In the genomic region with DNA sequence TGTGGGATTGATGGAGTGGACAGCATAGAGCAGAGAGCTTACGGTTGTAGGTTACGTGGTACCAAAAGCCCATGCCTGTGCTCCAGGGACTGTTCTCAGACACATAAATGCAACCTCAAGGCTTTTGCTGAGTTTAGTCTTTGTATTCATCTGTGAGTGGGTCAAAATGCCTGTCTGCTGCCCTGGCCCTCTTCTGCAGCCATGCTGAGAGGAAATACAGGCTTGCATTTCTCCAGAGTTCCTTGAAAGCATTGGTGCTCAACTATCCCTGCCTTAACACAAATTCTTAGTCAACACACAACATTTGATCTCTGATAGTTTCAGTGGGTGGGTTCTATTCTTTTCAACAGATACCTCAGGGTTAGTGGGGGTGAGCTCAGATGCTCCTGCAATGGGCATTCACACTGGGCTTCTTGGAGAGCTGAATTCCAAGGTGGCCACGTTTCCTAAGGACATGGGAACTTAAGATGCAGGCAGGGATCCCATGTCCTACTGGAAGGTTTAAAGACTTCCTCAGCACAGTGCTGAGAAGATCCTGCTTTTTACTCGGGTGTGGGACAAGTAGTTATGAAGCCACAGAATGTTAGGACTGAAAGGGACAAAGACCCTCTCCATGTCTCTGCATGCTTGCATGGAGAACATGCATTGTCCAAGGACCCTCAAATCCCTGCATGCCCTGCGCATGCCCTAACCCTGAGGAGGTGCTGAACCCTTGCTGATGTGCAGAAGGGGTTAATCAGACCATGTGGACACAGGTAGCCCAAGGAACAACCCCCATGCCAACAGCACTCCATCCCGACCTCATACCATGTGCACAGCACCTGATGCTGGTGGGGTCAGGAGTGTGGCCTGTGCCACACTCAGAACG, we compare ENCODE assay signal across 1 cellular context.
TF ChIP-seq lines count a peak whose summit lies in the region.

No MANE protein-coding gene starts in this region.

TF ChIP-seq in WTC11, 78 proteins besides CTCF, POLR2A, EP300 and RAD21 (continued from another document):
- TF ChIP-seq RELA (CRISPR knock-in tag; IDR thresholded peaks at IDR 0.05; ENCODE audit: borderline replicate concordance) (no peak), NFE2L1 (CRISPR knock-in tag; IDR thresholded peaks at IDR 0.05) (no peak), RORB (CRISPR knock-in tag; IDR thresholded peaks at IDR 0.05) (no peak), EMX1 (CRISPR knock-in tag; IDR thresholded peaks at IDR 0.05) (no peak), ELF4 (CRISPR knock-in tag; IDR thresholded peaks at IDR 0.05; ENCODE audit: low read depth) (no peak), ESRRA (CRISPR knock-in tag; IDR thresholded peaks at IDR 0.05; ENCODE audit: borderline replicate concordance) (no peak), SOX15 (CRISPR knock-in tag; IDR thresholded peaks at IDR 0.05) (no peak), MXD4 (CRISPR knock-in tag; IDR thresholded peaks at IDR 0.05; ENCODE audit: borderline replicate concordance) (no peak), NR2C2 (CRISPR knock-in tag; IDR thresholded peaks at IDR 0.05) (no peak)
- TF ChIP-seq, protein P1, sequence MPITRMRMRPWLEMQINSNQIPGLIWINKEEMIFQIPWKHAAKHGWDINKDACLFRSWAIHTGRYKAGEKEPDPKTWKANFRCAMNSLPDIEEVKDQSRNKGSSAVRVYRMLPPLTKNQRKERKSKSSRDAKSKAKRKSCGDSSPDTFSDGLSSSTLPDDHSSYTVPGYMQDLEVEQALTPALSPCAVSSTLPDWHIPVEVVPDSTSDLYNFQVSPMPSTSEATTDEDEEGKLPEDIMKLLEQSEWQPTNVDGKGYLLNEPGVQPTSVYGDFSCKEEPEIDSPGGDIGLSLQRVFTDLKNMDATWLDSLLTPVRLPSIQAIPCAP (CRISPR knock-in tag; IDR thresholded peaks at IDR 0.05), result no peak
- TF ChIP-seq, protein P2, sequence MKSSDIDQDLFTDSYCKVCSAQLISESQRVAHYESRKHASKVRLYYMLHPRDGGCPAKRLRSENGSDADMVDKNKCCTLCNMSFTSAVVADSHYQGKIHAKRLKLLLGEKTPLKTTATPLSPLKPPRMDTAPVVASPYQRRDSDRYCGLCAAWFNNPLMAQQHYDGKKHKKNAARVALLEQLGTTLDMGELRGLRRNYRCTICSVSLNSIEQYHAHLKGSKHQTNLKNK (CRISPR knock-in tag; IDR thresholded peaks at IDR 0.05), result no peak
- TF ChIP-seq, protein P3, sequence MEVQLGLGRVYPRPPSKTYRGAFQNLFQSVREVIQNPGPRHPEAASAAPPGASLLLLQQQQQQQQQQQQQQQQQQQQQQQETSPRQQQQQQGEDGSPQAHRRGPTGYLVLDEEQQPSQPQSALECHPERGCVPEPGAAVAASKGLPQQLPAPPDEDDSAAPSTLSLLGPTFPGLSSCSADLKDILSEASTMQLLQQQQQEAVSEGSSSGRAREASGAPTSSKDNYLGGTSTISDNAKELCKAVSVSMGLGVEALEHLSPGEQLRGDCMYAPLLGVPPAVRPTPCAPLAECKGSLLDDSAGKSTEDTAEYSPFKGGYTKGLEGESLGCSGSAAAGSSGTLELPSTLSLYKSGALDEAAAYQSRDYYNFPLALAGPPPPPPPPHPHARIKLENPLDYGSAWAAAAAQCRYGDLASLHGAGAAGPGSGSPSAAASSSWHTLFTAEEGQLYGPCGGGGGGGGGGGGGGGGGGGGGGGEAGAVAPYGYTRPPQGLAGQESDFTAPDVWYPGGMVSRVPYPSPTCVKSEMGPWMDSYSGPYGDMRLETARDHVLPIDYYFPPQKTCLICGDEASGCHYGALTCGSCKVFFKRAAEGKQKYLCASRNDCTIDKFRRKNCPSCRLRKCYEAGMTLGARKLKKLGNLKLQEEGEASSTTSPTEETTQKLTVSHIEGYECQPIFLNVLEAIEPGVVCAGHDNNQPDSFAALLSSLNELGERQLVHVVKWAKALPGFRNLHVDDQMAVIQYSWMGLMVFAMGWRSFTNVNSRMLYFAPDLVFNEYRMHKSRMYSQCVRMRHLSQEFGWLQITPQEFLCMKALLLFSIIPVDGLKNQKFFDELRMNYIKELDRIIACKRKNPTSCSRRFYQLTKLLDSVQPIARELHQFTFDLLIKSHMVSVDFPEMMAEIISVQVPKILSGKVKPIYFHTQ (CRISPR knock-in tag; IDR thresholded peaks at IDR 0.05), result no peak
- TF ChIP-seq, protein P4, sequence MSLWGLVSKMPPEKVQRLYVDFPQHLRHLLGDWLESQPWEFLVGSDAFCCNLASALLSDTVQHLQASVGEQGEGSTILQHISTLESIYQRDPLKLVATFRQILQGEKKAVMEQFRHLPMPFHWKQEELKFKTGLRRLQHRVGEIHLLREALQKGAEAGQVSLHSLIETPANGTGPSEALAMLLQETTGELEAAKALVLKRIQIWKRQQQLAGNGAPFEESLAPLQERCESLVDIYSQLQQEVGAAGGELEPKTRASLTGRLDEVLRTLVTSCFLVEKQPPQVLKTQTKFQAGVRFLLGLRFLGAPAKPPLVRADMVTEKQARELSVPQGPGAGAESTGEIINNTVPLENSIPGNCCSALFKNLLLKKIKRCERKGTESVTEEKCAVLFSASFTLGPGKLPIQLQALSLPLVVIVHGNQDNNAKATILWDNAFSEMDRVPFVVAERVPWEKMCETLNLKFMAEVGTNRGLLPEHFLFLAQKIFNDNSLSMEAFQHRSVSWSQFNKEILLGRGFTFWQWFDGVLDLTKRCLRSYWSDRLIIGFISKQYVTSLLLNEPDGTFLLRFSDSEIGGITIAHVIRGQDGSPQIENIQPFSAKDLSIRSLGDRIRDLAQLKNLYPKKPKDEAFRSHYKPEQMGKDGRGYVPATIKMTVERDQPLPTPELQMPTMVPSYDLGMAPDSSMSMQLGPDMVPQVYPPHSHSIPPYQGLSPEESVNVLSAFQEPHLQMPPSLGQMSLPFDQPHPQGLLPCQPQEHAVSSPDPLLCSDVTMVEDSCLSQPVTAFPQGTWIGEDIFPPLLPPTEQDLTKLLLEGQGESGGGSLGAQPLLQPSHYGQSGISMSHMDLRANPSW (CRISPR knock-in tag; conservative IDR thresholded peaks at IDR 0.05; ENCODE audit: low read depth), result no peak
- TF ChIP-seq, protein P5, sequence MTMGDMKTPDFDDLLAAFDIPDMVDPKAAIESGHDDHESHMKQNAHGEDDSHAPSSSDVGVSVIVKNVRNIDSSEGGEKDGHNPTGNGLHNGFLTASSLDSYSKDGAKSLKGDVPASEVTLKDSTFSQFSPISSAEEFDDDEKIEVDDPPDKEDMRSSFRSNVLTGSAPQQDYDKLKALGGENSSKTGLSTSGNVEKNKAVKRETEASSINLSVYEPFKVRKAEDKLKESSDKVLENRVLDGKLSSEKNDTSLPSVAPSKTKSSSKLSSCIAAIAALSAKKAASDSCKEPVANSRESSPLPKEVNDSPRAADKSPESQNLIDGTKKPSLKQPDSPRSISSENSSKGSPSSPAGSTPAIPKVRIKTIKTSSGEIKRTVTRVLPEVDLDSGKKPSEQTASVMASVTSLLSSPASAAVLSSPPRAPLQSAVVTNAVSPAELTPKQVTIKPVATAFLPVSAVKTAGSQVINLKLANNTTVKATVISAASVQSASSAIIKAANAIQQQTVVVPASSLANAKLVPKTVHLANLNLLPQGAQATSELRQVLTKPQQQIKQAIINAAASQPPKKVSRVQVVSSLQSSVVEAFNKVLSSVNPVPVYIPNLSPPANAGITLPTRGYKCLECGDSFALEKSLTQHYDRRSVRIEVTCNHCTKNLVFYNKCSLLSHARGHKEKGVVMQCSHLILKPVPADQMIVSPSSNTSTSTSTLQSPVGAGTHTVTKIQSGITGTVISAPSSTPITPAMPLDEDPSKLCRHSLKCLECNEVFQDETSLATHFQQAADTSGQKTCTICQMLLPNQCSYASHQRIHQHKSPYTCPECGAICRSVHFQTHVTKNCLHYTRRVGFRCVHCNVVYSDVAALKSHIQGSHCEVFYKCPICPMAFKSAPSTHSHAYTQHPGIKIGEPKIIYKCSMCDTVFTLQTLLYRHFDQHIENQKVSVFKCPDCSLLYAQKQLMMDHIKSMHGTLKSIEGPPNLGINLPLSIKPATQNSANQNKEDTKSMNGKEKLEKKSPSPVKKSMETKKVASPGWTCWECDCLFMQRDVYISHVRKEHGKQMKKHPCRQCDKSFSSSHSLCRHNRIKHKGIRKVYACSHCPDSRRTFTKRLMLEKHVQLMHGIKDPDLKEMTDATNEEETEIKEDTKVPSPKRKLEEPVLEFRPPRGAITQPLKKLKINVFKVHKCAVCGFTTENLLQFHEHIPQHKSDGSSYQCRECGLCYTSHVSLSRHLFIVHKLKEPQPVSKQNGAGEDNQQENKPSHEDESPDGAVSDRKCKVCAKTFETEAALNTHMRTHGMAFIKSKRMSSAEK (CRISPR knock-in tag; IDR thresholded peaks at IDR 0.05; ENCODE audit: borderline replicate concordance), result no peak
- TF ChIP-seq, protein P6, sequence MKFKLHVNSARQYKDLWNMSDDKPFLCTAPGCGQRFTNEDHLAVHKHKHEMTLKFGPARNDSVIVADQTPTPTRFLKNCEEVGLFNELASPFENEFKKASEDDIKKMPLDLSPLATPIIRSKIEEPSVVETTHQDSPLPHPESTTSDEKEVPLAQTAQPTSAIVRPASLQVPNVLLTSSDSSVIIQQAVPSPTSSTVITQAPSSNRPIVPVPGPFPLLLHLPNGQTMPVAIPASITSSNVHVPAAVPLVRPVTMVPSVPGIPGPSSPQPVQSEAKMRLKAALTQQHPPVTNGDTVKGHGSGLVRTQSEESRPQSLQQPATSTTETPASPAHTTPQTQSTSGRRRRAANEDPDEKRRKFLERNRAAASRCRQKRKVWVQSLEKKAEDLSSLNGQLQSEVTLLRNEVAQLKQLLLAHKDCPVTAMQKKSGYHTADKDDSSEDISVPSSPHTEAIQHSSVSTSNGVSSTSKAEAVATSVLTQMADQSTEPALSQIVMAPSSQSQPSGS (CRISPR knock-in tag; IDR thresholded peaks at IDR 0.05; ENCODE audit: borderline replicate concordance, low read depth), result no peak
- TF ChIP-seq, protein P7, sequence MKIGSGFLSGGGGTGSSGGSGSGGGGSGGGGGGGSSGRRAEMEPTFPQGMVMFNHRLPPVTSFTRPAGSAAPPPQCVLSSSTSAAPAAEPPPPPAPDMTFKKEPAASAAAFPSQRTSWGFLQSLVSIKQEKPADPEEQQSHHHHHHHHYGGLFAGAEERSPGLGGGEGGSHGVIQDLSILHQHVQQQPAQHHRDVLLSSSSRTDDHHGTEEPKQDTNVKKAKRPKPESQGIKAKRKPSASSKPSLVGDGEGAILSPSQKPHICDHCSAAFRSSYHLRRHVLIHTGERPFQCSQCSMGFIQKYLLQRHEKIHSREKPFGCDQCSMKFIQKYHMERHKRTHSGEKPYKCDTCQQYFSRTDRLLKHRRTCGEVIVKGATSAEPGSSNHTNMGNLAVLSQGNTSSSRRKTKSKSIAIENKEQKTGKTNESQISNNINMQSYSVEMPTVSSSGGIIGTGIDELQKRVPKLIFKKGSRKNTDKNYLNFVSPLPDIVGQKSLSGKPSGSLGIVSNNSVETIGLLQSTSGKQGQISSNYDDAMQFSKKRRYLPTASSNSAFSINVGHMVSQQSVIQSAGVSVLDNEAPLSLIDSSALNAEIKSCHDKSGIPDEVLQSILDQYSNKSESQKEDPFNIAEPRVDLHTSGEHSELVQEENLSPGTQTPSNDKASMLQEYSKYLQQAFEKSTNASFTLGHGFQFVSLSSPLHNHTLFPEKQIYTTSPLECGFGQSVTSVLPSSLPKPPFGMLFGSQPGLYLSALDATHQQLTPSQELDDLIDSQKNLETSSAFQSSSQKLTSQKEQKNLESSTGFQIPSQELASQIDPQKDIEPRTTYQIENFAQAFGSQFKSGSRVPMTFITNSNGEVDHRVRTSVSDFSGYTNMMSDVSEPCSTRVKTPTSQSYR (CRISPR knock-in tag; IDR thresholded peaks at IDR 0.05), result no peak
- TF ChIP-seq, protein P8, sequence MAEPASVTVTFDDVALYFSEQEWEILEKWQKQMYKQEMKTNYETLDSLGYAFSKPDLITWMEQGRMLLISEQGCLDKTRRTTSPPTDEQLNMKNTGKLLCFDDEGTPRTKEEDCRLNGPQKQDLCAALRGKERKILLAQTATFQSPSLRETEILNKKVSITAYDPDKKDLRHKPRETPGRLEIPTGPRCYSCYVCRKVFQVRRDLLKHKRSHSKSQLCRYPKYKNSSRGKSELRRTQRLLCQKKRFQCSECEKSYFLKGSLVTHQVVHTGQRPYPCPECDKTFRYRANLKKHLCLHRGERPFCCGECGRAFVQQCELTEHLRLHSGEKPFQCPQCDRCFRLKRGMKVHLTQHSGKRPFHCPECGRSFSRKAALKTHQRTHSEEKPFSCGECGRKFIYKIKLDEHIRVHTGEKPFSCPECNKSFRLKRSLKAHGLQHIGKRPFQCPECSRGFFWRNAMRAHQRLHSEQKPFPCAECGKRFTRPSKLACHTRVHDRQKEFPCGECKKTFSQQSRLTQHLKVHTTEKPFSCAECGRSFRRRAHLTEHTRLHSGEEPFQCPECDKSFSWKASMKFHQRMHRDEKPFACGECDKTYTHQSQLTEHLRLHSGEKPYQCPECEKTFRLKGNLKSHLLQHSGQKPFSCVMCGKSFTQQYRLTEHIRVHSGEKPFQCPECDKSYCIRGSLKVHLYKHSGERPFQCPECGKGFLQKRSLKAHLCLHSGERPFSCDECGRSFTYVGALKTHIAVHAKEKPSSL (CRISPR knock-in tag; conservative IDR thresholded peaks at IDR 0.05), result no peak
TF ChIP-seq in WTC11: peak in this region for 0.
